In the genomic region with DNA sequence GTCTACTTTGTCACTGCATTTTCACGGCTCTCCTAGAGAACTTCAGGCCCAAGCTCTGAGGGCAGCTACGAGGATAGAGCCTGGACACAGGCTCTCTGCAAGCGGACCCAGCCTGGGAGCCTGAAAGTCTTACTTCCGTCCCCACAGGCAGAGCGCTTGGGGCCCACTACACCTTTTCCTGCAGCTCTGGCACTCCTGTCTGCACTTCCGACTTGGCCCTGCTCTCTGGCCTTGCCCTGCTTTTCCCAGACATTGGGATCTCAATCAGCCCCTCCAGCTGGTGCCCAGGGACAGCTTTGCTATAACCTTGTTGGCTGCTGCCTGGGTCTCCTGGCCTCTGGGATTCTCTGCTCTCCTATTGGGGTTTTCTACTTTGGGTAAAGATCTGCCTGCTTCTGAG, we compare ENCODE assay signal across 1 cellular context.
TF ChIP-seq lines count a peak whose summit lies in the region.

No MANE protein-coding gene starts in this region.

TF ChIP-seq in K562, 482 proteins besides CTCF, POLR2A, EP300 and RAD21 (continued from another document):
- TF ChIP-seq KAT7 (CRISPR knock-in tag; IDR thresholded peaks at IDR 0.05; ENCODE audit: borderline replicate concordance) (no peak), JUNB (CRISPR knock-in tag; conservative IDR thresholded peaks at IDR 0.05) (no peak), RBM25 (IDR thresholded peaks at IDR 0.05; ENCODE audit: low read depth, low read length, severe bottlenecking) (no peak)
